21 cellular contexts compared by ENCODE assay signal in the genomic region with DNA sequence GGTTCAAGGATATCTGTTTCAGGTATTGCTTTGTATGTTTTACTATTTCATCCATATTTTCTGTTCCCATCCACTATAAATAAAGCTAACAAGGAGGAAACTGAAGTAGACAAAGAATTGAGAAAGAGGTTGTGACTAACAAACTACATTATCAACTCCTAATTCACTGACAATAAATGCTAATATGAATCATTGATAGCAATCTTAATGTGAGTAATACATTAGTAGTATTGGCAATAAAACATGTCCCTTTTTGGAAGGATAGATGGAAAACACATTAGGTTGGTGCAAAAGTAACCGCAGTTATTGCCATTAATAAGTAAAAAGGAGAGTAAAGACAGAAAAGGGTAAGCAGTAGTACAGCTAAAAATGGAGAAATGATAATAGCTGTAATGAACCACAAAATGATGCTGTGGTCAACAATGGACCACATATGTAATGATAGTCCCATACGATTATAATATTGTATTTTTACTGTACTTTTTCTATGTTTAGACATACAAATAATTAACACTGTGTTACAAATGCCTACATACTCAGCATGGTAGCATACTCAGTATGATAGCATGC.
"Had no signal": no experiment of that assay in that cellular context is flagged by ENCODE, and none has a peak within 500 bp of the region (broad histone marks: within the 10 kb centered on the region; RNA-seq: fewer than 3 reads in every experiment).

No MANE protein-coding gene starts in this region.

- H3K27me3 ChIP-seq: esophagus muscularis mucosa, tibial artery had no signal

- H3K9me3 ChIP-seq: esophagus muscularis mucosa, left ventricle myocardium inferior, tibial artery had no signal

- DNase-seq: activated B cell treated with CpG ODN at 0.5 μM for 24 hours; activated CD4-positive, alpha-beta T cell treated with anti-CD3 and anti-CD28 coated beads for 48 hours; activated CD8-positive, alpha-beta T cell treated with anti-CD3 and anti-CD28 coated beads, Interleukin-2, amount 10 ng/mL, durations not matched to agents 7 days and 5 days; activated effector memory CD4-positive, alpha-beta T cell treated with Interleukin-2 at 50 U/mL for 16 hours; activated naive CD4-positive, alpha-beta T cell treated with anti-CD3 and anti-CD28 coated beads, Interleukin-2, amount 10 ng/mL, durations not matched to agents 7 days and 5 days; activated naive CD8-positive, alpha-beta T cell treated with anti-CD3 and anti-CD28 coated beads, Interleukin-2, amount 50 U/mL, for 24 hours; activated T-cell treated with anti-CD3 and anti-CD28 coated beads, Interleukin-2, amount 50 U/mL, for 48 hours; anterior cingulate cortex; head of caudate nucleus; kidney glomerular epithelial cell; left ventricle myocardium inferior; naive B cell; retina; stimulated activated CD4-positive, alpha-beta T cell treated with anti-CD3 and anti-CD28 coated beads, Interleukin-12 subunit alpha, Interleukin-12 subunit beta, amount 100 ng/mL, for 4 hours; stimulated activated CD4-positive, alpha-beta T cell treated with anti-CD3 and anti-CD28 coated beads, Interleukin-1b, Interleukin-23, amount 100 ng/mL, for 48 hours; stimulated activated naive CD4-positive, alpha-beta T cell treated with Interleukin-2 at 50 U/mL for 16 hours; tibial artery had no signal

- H3K27ac ChIP-seq: coronary artery, esophagus muscularis mucosa, left ventricle myocardium inferior, tibial artery had no signal

- H3K4me1 ChIP-seq: left ventricle myocardium inferior had no signal

- H3K4me3 ChIP-seq: coronary artery, esophagus muscularis mucosa, left ventricle myocardium inferior, tibial artery had no signal

- FAIRE-seq: endometrium, frontal cortex had no signal
